ENCODE assay signal across 14 cellular contexts in genomic region chr12:48512855-48513254, GRCh38. TPM values are rescaled to one million over a fixed set of nuclear protein-coding genes. Genes with fewer than 3 reads are reported as not detected.
A peak's percentile ranks its signal among the peaks of the same experiment; 100 is the strongest.
DNase-seq lines count a peak whose midpoint lies in the region; ATAC-seq lines count a peak whose summit lies in the region.
"Had no signal": no experiment of that assay in that cellular context is flagged by ENCODE, and none has a peak within 500 bp of the region (broad histone marks: within the 10 kb centered on the region; RNA-seq: fewer than 3 reads in every experiment).

No MANE protein-coding gene starts in this region.

- no peaks in the 10 kb centered on the region for H3F3A ChIP-seq in GM23248 (ENCODE audit: insufficient read depth)

- H3K27ac ChIP-seq in GM23248: no peak overlapping the region
- H3K27ac ChIP-seq: sigmoid colon had no signal

- no peaks in the 10 kb centered on the region for H3K4me1 ChIP-seq in GM23248 (ENCODE audit: insufficient read depth)
- H3K4me1 ChIP-seq: sigmoid colon had no signal

- H3K9me2 ChIP-seq in GM23248 (ENCODE audit: insufficient read depth): no peaks in the 10 kb centered on the region

- WGBS in GM23248 (ENCODE audit: low coverage in 1 of 2, low lambda C conversion rate in 2 of 2, missing lambda C conversion rate in 2 of 2), 2 experiments: 31 to 36% methylated on average over 2 of the region's 2 CpGs

- no peaks in the 10 kb centered on the region for H3K79me2 ChIP-seq in GM23248 (ENCODE audit: insufficient read depth)

- H3K4me3 ChIP-seq in GM23248: no peak overlapping the region
- H3K4me3 ChIP-seq: sigmoid colon had no signal

- H3K27me3 ChIP-seq in GM23248 (replicated peaks; ENCODE audit: insufficient read depth): peaks cover 4% of the 10 kb centered on the region; the same call in 1 of the 2 replicates
- H3K27me3 ChIP-seq: sigmoid colon had no signal

- no peak overlapping the region for H2AFZ ChIP-seq in GM23248

- ATAC-seq in GM18502 (IDR thresholded peaks at IDR 0.05; ENCODE audit: poor library complexity, unreplicated experiment) (peak; percentile 96), GM19351 (IDR thresholded peaks at IDR 0.05; ENCODE audit: unreplicated experiment) (peak; percentile 97), HG02763 (IDR thresholded peaks at IDR 0.05; ENCODE audit: unreplicated experiment) (peak; percentile 58), HG03565 (IDR thresholded peaks at IDR 0.05; ENCODE audit: unreplicated experiment) (peak; percentile 81), HG02970 (IDR thresholded peaks at IDR 0.05; ENCODE audit: low FRiP score, unreplicated experiment) (no peak)
- ATAC-seq: CD8-positive, alpha-beta T cell had no signal

- H4K20me1 ChIP-seq in GM23248 (ENCODE audit: insufficient read depth): no peaks in the 10 kb centered on the region

- no peaks in the 10 kb centered on the region for H3K36me3 ChIP-seq in GM23248 (ENCODE audit: low read depth)
- H3K36me3 ChIP-seq: sigmoid colon had no signal

- H3K4me2 ChIP-seq in GM23248 (ENCODE audit: unreplicated experiment): no peak overlapping the region

- DNase-seq in T1000 (lab: John Stamatoyannopoulos, UW) (no peak), MV-4-11 (lab: John Stamatoyannopoulos, UW) (no peak), GM23248 (no peak)
- DNase-seq: CD8-positive, alpha-beta T cell; central memory CD4-positive, alpha-beta T cell; islet precursor cell; NCI-H1092 treated with DMSO at 0.1 percent for 48 hours; sigmoid colon had no signal

- no peaks in the 10 kb centered on the region for H3K9me3 ChIP-seq in GM23248 (ENCODE audit: low read depth)
- H3K9me3 ChIP-seq: sigmoid colon had no signal

- in situ Hi-C loops in GM23248 (cut with MboI): no loop called here

- H3K9ac ChIP-seq in GM23248: no peak overlapping the region

RNA-seq across cellular contexts. Expression of gene OR8S1, which starts 12.6 kb away (rescaled TPM):
- total RNA-seq in GM23248 (2014; rRNA removed; shearing (Covaris generic)): not detected in 2 replicates
- not detected in 2 replicates for polyA plus RNA-seq in GM23248 (2016; fragmentation: Nextera tagmentation; extraction: Ambion mirVana)
- total RNA-seq: CD8-positive, alpha-beta T cell; sigmoid colon; T-helper 1 cell treated with Interleukin-12 subunit alpha and Interleukin-12 subunit beta and Interleukin-4 antibody, amounts not matched to agents 30 ng/mL and 1 ng/mL, for 36 hours had no signal
- polyA plus RNA-seq: sigmoid colon had no signal

RNA-seq across cellular contexts. Expression of gene C12orf54, which starts 30.6 kb away (rescaled TPM):
- total RNA-seq in GM23248 (2014; rRNA removed; shearing (Covaris generic)): not detected in 2 replicates
- not detected in 2 replicates for polyA plus RNA-seq in GM23248 (2016; fragmentation: Nextera tagmentation; extraction: Ambion mirVana)
- total RNA-seq: CD8-positive, alpha-beta T cell; T-helper 1 cell treated with Interleukin-12 subunit alpha and Interleukin-12 subunit beta and Interleukin-4 antibody, amounts not matched to agents 30 ng/mL and 1 ng/mL, for 36 hours had no signal

RNA-seq across cellular contexts. Expression of gene ANP32D, which starts 40.5 kb away (rescaled TPM):
- not detected in 2 replicates for total RNA-seq in GM23248 (2014; rRNA removed; shearing (Covaris generic))
- not detected in 2 replicates for polyA plus RNA-seq in GM23248 (2016; fragmentation: Nextera tagmentation; extraction: Ambion mirVana)
- total RNA-seq: CD8-positive, alpha-beta T cell; T-helper 1 cell treated with Interleukin-12 subunit alpha and Interleukin-12 subunit beta and Interleukin-4 antibody, amounts not matched to agents 30 ng/mL and 1 ng/mL, for 36 hours had no signal
- polyA plus RNA-seq: sigmoid colon had no signal

RNA-seq across cellular contexts. Expression of gene LALBA, which starts 57.0 kb away (rescaled TPM):
- total RNA-seq in GM23248 (2014; rRNA removed; shearing (Covaris generic)): not detected in 2 replicates
- not detected in 2 replicates for polyA plus RNA-seq in GM23248 (2016; fragmentation: Nextera tagmentation; extraction: Ambion mirVana)
- total RNA-seq: CD8-positive, alpha-beta T cell; sigmoid colon; T-helper 1 cell treated with Interleukin-12 subunit alpha and Interleukin-12 subunit beta and Interleukin-4 antibody, amounts not matched to agents 30 ng/mL and 1 ng/mL, for 36 hours had no signal
- polyA plus RNA-seq: sigmoid colon had no signal
